In genomic region chr6:143397229-143398222, GRCh38 we compare ENCODE assay signal across 1 cellular context.
TF ChIP-seq lines count a peak whose summit lies in the region.

No MANE protein-coding gene starts in this region.

TF ChIP-seq in HepG2, 621 proteins besides CTCF, POLR2A, EP300 and RAD21 (continued from another document and continues in another):
- TF ChIP-seq PRDM4 (CRISPR knock-in tag; IDR thresholded peaks at IDR 0.05; ENCODE audit: borderline replicate concordance) = no peak
- peak; percentile 11 for TF ChIP-seq TFDP2 (CRISPR knock-in tag; IDR thresholded peaks at IDR 0.05)
- no peak for TF ChIP-seq ZNF777 (CRISPR knock-in tag; IDR thresholded peaks at IDR 0.05)
- peak; percentile 64 for TF ChIP-seq KMT2B (CRISPR knock-in tag; IDR thresholded peaks at IDR 0.05)
- TF ChIP-seq ZNF713 (CRISPR knock-in tag; IDR thresholded peaks at IDR 0.05) = no peak
- TF ChIP-seq KDM5A (IDR thresholded peaks at IDR 0.05; ENCODE audit: borderline replicate concordance, low read length) = no peak
- TF ChIP-seq NFE2L1 (CRISPR knock-in tag; IDR thresholded peaks at IDR 0.05; ENCODE audit: borderline replicate concordance) = no peak
- no peak for TF ChIP-seq TP53 (CRISPR knock-in tag; conservative IDR thresholded peaks at IDR 0.05)
- no peak for TF ChIP-seq ZMYM2 (CRISPR knock-in tag; IDR thresholded peaks at IDR 0.05)
- TF ChIP-seq ZNF605 (CRISPR knock-in tag; IDR thresholded peaks at IDR 0.05) = peak; percentile 10; the same call in 1 of the 2 replicates
- no peak for TF ChIP-seq HHEX (CRISPR knock-in tag; IDR thresholded peaks at IDR 0.05)
- TF ChIP-seq ZNF224 (CRISPR knock-in tag; IDR thresholded peaks at IDR 0.05) = 0 out of 2 replicates have a peak, but pooled peaks have one; percentile 41
- no peak for TF ChIP-seq HNRNPLL (IDR thresholded peaks at IDR 0.05; ENCODE audit: low read depth, low read length, poor library complexity, severe bottlenecking)
- 0 out of 2 replicates have a peak, but pooled peaks have one; percentile 23 for TF ChIP-seq FOSL1 (CRISPR knock-in tag; IDR thresholded peaks at IDR 0.05; ENCODE audit: borderline replicate concordance)
- no peak for TF ChIP-seq PHF8 (CRISPR knock-in tag; IDR thresholded peaks at IDR 0.05)
- TF ChIP-seq NONO (IDR thresholded peaks at IDR 0.05) = no peak
- peak; percentile 61; the same call in 1 of the 2 replicates for TF ChIP-seq NONO (CRISPR knock-in tag; conservative IDR thresholded peaks at IDR 0.05)
- TF ChIP-seq DZIP1 (CRISPR knock-in tag; IDR thresholded peaks at IDR 0.05) = no peak
- TF ChIP-seq ZNF766 (CRISPR knock-in tag; IDR thresholded peaks at IDR 0.05; ENCODE audit: borderline replicate concordance) = no peak
- peak; percentile 90 for TF ChIP-seq GATAD2A (CRISPR knock-in tag; IDR thresholded peaks at IDR 0.05)
- TF ChIP-seq DNMT3B (CRISPR knock-in tag; conservative IDR thresholded peaks at IDR 0.05) = peak; percentile 84; the same call in 1 of the 2 replicates
- peak; percentile 51 for TF ChIP-seq ELF1 (CRISPR knock-in tag; IDR thresholded peaks at IDR 0.05)
- TF ChIP-seq ZFX (CRISPR knock-in tag; IDR thresholded peaks at IDR 0.05; ENCODE audit: low read depth) = peak; percentile 57
- TF ChIP-seq SALL1 (CRISPR knock-in tag; IDR thresholded peaks at IDR 0.05) = peak; percentile 96
- no peak for TF ChIP-seq ZFP36L1 (CRISPR knock-in tag; IDR thresholded peaks at IDR 0.05)
- TF ChIP-seq, protein P1, sequence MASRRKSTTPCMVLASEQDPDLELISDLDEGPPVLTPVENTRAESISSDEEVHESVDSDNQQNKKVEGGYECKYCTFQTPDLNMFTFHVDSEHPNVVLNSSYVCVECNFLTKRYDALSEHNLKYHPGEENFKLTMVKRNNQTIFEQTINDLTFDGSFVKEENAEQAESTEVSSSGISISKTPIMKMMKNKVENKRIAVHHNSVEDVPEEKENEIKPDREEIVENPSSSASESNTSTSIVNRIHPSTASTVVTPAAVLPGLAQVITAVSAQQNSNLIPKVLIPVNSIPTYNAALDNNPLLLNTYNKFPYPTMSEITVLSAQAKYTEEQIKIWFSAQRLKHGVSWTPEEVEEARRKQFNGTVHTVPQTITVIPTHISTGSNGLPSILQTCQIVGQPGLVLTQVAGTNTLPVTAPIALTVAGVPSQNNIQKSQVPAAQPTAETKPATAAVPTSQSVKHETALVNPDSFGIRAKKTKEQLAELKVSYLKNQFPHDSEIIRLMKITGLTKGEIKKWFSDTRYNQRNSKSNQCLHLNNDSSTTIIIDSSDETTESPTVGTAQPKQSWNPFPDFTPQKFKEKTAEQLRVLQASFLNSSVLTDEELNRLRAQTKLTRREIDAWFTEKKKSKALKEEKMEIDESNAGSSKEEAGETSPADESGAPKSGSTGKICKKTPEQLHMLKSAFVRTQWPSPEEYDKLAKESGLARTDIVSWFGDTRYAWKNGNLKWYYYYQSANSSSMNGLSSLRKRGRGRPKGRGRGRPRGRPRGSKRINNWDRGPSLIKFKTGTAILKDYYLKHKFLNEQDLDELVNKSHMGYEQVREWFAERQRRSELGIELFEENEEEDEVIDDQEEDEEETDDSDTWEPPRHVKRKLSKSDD (CRISPR knock-in tag; IDR thresholded peaks at IDR 0.05; ENCODE audit: low read depth) = peak; percentile 29; the same call in 1 of the 2 replicates
- TF ChIP-seq, protein P2, sequence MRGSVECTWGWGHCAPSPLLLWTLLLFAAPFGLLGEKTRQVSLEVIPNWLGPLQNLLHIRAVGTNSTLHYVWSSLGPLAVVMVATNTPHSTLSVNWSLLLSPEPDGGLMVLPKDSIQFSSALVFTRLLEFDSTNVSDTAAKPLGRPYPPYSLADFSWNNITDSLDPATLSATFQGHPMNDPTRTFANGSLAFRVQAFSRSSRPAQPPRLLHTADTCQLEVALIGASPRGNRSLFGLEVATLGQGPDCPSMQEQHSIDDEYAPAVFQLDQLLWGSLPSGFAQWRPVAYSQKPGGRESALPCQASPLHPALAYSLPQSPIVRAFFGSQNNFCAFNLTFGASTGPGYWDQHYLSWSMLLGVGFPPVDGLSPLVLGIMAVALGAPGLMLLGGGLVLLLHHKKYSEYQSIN (CRISPR knock-in tag; IDR thresholded peaks at IDR 0.05; ENCODE audit: borderline replicate concordance) = no peak
- peak; percentile 82 for TF ChIP-seq ZNF331 (CRISPR knock-in tag; IDR thresholded peaks at IDR 0.05)
- TF ChIP-seq STAG1 (CRISPR knock-in tag; IDR thresholded peaks at IDR 0.05) = no peak
- TF ChIP-seq SRSF4 (IDR thresholded peaks at IDR 0.05; ENCODE audit: low read depth, low read length, poor library complexity, severe bottlenecking) = no peak
- TF ChIP-seq RBM22 (optimal IDR thresholded peaks at IDR 0.05; ENCODE audit: low read length) = peak; percentile 70
- TF ChIP-seq, protein P3, sequence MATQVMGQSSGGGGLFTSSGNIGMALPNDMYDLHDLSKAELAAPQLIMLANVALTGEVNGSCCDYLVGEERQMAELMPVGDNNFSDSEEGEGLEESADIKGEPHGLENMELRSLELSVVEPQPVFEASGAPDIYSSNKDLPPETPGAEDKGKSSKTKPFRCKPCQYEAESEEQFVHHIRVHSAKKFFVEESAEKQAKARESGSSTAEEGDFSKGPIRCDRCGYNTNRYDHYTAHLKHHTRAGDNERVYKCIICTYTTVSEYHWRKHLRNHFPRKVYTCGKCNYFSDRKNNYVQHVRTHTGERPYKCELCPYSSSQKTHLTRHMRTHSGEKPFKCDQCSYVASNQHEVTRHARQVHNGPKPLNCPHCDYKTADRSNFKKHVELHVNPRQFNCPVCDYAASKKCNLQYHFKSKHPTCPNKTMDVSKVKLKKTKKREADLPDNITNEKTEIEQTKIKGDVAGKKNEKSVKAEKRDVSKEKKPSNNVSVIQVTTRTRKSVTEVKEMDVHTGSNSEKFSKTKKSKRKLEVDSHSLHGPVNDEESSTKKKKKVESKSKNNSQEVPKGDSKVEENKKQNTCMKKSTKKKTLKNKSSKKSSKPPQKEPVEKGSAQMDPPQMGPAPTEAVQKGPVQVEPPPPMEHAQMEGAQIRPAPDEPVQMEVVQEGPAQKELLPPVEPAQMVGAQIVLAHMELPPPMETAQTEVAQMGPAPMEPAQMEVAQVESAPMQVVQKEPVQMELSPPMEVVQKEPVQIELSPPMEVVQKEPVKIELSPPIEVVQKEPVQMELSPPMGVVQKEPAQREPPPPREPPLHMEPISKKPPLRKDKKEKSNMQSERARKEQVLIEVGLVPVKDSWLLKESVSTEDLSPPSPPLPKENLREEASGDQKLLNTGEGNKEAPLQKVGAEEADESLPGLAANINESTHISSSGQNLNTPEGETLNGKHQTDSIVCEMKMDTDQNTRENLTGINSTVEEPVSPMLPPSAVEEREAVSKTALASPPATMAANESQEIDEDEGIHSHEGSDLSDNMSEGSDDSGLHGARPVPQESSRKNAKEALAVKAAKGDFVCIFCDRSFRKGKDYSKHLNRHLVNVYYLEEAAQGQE (IDR thresholded peaks at IDR 0.05; ENCODE audit: borderline replicate concordance in 1 of 2, low read depth in 1 of 2, low read length in 2 of 2) = peak in 1 of 2 experiments; percentile 52; a peak in 1 of 4 replicates
- no peak for TF ChIP-seq CREB1 (IDR thresholded peaks at IDR 0.05)
- peak; percentile 58; the same call in 1 of the 2 replicates for TF ChIP-seq CREB1 (CRISPR knock-in tag; IDR thresholded peaks at IDR 0.05)
- TF ChIP-seq, protein P4, sequence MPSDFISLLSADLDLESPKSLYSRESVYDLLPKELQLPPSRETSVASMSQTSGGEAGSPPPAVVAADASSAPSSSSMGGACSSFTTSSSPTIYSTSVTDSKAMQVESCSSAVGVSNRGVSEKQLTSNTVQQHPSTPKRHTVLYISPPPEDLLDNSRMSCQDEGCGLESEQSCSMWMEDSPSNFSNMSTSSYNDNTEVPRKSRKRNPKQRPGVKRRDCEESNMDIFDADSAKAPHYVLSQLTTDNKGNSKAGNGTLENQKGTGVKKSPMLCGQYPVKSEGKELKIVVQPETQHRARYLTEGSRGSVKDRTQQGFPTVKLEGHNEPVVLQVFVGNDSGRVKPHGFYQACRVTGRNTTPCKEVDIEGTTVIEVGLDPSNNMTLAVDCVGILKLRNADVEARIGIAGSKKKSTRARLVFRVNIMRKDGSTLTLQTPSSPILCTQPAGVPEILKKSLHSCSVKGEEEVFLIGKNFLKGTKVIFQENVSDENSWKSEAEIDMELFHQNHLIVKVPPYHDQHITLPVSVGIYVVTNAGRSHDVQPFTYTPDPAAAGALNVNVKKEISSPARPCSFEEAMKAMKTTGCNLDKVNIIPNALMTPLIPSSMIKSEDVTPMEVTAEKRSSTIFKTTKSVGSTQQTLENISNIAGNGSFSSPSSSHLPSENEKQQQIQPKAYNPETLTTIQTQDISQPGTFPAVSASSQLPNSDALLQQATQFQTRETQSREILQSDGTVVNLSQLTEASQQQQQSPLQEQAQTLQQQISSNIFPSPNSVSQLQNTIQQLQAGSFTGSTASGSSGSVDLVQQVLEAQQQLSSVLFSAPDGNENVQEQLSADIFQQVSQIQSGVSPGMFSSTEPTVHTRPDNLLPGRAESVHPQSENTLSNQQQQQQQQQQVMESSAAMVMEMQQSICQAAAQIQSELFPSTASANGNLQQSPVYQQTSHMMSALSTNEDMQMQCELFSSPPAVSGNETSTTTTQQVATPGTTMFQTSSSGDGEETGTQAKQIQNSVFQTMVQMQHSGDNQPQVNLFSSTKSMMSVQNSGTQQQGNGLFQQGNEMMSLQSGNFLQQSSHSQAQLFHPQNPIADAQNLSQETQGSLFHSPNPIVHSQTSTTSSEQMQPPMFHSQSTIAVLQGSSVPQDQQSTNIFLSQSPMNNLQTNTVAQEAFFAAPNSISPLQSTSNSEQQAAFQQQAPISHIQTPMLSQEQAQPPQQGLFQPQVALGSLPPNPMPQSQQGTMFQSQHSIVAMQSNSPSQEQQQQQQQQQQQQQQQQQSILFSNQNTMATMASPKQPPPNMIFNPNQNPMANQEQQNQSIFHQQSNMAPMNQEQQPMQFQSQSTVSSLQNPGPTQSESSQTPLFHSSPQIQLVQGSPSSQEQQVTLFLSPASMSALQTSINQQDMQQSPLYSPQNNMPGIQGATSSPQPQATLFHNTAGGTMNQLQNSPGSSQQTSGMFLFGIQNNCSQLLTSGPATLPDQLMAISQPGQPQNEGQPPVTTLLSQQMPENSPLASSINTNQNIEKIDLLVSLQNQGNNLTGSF (CRISPR knock-in tag; IDR thresholded peaks at IDR 0.05) = no peak
- TF ChIP-seq THRA (CRISPR knock-in tag; IDR thresholded peaks at IDR 0.05; ENCODE audit: borderline replicate concordance) = peak; percentile 91
- no peak for TF ChIP-seq SMARCC2 (IDR thresholded peaks at IDR 0.05)
- peak; percentile 57; the same call in 1 of the 2 replicates for TF ChIP-seq YEATS2 (CRISPR knock-in tag; IDR thresholded peaks at IDR 0.05; ENCODE audit: borderline replicate concordance)
- TF ChIP-seq MIXL1 (CRISPR knock-in tag; IDR thresholded peaks at IDR 0.05) = peak; percentile 78
